ENCODE assay signal across 1 cellular context in the genomic region with DNA sequence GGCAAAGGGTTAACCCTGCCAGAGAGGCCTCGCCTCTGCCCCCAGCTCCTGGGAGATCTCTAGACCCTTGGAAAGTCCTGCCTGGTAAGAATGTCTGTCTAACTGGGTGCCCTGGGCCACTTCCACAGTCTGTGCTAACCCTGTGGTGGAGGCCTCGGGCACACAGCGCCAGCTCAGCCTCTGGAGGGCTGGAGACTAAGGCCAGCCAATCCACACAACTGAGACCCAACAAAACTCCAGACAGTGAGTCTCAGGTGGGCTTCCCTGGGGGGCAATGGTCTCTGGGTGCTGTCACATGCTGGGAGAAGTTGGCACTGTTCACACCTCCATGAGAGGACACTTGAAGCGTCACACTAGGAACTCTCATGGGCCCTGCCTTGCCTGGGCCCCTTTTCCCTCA.
TF ChIP-seq lines count a peak whose summit lies in the region.

No MANE protein-coding gene starts in this region.

TF ChIP-seq in HepG2, 621 proteins besides CTCF, POLR2A, EP300 and RAD21:
- TF ChIP-seq ZNF672 (CRISPR knock-in tag; IDR thresholded peaks at IDR 0.05) (no peak), ZNF567 (CRISPR knock-in tag; IDR thresholded peaks at IDR 0.05; ENCODE audit: borderline replicate concordance) (no peak), ZNF878 (CRISPR knock-in tag; IDR thresholded peaks at IDR 0.05) (no peak), ZNF670 (CRISPR knock-in tag; IDR thresholded peaks at IDR 0.05; ENCODE audit: borderline replicate concordance) (no peak), ZNF224 (CRISPR knock-in tag; IDR thresholded peaks at IDR 0.05) (no peak), PHF20 (CRISPR knock-in tag; IDR thresholded peaks at IDR 0.05) (no peak), LCORL (IDR thresholded peaks at IDR 0.05) (no peak), LCORL (CRISPR knock-in tag; IDR thresholded peaks at IDR 0.05) (no peak), ZNF256 (CRISPR knock-in tag; conservative IDR thresholded peaks at IDR 0.05) (no peak), HHEX (CRISPR knock-in tag; IDR thresholded peaks at IDR 0.05) (no peak), ZFAT (CRISPR knock-in tag; conservative IDR thresholded peaks at IDR 0.05) (no peak), AGO2 (optimal IDR thresholded peaks at IDR 0.05; ENCODE audit: low read depth, low read length) (no peak)
